17 cellular contexts compared by ENCODE assay signal in the genomic region with DNA sequence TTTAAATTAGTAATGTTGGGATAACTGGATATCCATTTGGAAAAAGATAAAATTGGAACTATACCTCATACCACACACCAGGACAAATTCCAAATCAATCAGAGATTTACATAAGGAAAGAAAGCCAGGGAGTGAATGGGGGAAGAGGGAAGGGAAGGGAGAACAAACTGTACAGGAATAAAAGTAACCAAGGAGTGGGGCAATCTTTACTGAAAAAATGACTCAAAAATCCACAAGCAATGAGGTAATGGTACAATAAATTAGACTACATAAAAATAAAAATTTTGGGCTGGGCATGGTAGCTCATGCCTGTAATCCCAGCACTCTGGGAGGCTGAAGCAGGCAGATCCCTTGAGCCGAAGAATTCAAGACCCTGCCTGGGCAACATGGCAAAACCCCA.
"Had no signal": no experiment of that assay in that cellular context is flagged by ENCODE, and none has a peak within 500 bp of the region (broad histone marks: within the 10 kb centered on the region; RNA-seq: fewer than 3 reads in every experiment).

No MANE protein-coding gene starts in this region.

- H3K9me3 Mint-ChIP-seq: dendritic cell treated with granulocyte-macrophage colony-stimulating factor and Interleukin-4, amounts not matched to agents 40 ng/mL and 50 ng/mL, for 4 days; effector memory CD8-positive, alpha-beta T cell; naive B cell; nephron progenitor cell; stimulated activated naive B cell treated with anti-CD40 and anti-IgM and Interleukin-4, amounts not matched to agents 10 μg/mL and 1 μg/mL and 100 μg/mL, for 72 hours; type B pancreatic cell had no signal

- H3K27me3 Mint-ChIP-seq: dendritic cell treated with granulocyte-macrophage colony-stimulating factor and Interleukin-4, amounts not matched to agents 40 ng/mL and 50 ng/mL, for 4 days; effector memory CD8-positive, alpha-beta T cell; naive B cell; stimulated activated naive B cell treated with anti-CD40 and anti-IgM and Interleukin-4, amounts not matched to agents 10 μg/mL and 1 μg/mL and 100 μg/mL, for 72 hours; type B pancreatic cell had no signal

- H3K4me1 Mint-ChIP-seq: naive B cell had no signal

- DNase-seq: effector memory CD8-positive, alpha-beta T cell; esophagus squamous epithelium; gastrocnemius medialis; heart right ventricle; hypothalamus; kidney glomerular epithelial cell; mesendoderm; naive B cell; nephron progenitor cell; posterior cingulate gyrus; stimulated activated CD4-positive, alpha-beta T cell treated with anti-CD3 and anti-CD28 coated beads, Interleukin-2, amount 100 ng/mL, for 24 hours; stimulated activated CD4-positive, alpha-beta T cell treated with anti-CD3 and anti-CD28 coated beads, Interleukin-4, amount 100 ng/mL, for 4 hours; stimulated activated naive B cell treated with anti-CD40 and anti-IgM and Interleukin-4, amounts not matched to agents 10 μg/mL and 1 μg/mL and 100 μg/mL, for 72 hours; stomach; substantia nigra had no signal

- H3K4me3 Mint-ChIP-seq: dendritic cell treated with granulocyte-macrophage colony-stimulating factor and Interleukin-4, amounts not matched to agents 40 ng/mL and 50 ng/mL, for 4 days; effector memory CD8-positive, alpha-beta T cell; naive B cell; nephron progenitor cell; stimulated activated naive B cell treated with anti-CD40 and anti-IgM and Interleukin-4, amounts not matched to agents 10 μg/mL and 1 μg/mL and 100 μg/mL, for 72 hours; type B pancreatic cell had no signal

- H3K27ac Mint-ChIP-seq: dendritic cell treated with granulocyte-macrophage colony-stimulating factor and Interleukin-4, amounts not matched to agents 40 ng/mL and 50 ng/mL, for 4 days; effector memory CD8-positive, alpha-beta T cell; naive B cell; nephron progenitor cell; stimulated activated naive B cell treated with anti-CD40 and anti-IgM and Interleukin-4, amounts not matched to agents 10 μg/mL and 1 μg/mL and 100 μg/mL, for 72 hours; type B pancreatic cell had no signal
